1 cellular context compared by ENCODE assay signal in genomic region chr13:111161601-111162600, GRCh38.
TF ChIP-seq lines count a peak whose summit lies in the region.

No MANE protein-coding gene starts in this region.

TF ChIP-seq in HepG2, 621 proteins besides CTCF, POLR2A, EP300 and RAD21:
- TF ChIP-seq, protein P1, sequence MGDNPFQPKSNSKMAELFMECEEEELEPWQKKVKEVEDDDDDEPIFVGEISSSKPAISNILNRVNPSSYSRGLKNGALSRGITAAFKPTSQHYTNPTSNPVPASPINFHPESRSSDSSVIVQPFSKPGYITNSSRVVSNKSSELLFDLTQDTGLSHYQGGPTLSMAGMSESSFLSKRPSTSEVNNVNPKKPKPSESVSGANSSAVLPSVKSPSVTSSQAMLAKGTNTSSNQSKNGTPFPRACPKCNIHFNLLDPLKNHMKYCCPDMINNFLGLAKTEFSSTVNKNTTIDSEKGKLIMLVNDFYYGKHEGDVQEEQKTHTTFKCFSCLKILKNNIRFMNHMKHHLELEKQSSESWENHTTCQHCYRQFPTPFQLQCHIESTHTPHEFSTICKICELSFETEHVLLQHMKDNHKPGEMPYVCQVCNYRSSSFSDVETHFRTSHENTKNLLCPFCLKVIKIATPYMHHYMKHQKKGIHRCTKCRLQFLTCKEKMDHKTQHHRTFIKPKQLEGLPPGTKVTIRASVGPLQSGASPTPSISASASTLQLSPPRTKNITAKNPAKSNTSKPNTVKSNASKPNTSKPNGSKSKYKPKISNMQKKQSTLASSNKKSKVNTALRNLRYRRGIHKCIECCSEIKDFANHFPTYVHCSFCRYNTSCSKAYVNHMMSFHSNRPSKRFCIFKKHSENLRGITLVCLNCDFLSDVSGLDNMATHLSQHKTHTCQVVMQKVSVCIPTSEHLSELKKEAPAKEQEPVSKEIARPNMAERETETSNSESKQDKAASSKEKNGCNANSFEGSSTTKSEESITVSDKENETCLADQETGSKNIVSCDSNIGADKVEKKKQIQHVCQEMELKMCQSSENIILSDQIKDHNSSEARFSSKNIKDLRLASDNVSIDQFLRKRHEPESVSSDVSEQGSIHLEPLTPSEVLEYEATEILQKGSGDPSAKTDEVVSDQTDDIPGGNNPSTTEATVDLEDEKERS (CRISPR knock-in tag; IDR thresholded peaks at IDR 0.05) = no peak
- TF ChIP-seq FOXP1 (IDR thresholded peaks at IDR 0.05) (no peak), FOXP1 (CRISPR knock-in tag; IDR thresholded peaks at IDR 0.05) (no peak), ATF7 (IDR thresholded peaks at IDR 0.05) (peak; percentile 64), ATF7 (CRISPR knock-in tag; IDR thresholded peaks at IDR 0.05) (no peak)
